ENCODE assay signal across 19 cellular contexts in genomic region chr13:83024226-83024625, GRCh38.
"Had no signal": no experiment of that assay in that cellular context is flagged by ENCODE, and none has a peak within 500 bp of the region (broad histone marks: within the 10 kb centered on the region; RNA-seq: fewer than 3 reads in every experiment).

No MANE protein-coding gene starts in this region.

- H3K36me3 ChIP-seq: adrenal gland, Peyer's patch had no signal

- H3K4me3 ChIP-seq: adrenal gland, Peyer's patch had no signal

- H3K4me1 ChIP-seq: adrenal gland, Peyer's patch had no signal

- DNase-seq: activated CD4-positive, alpha-beta T cell treated with anti-CD3 and anti-CD28 coated beads for 4 hours; activated CD8-positive, alpha-beta memory T cell treated with anti-CD3 and anti-CD28 coated beads, Interleukin-2, amount 50 U/mL, for 4 hours; activated CD8-positive, alpha-beta T cell treated with anti-CD3 and anti-CD28 coated beads for 36 hours; activated gamma-delta T cell treated with Interleukin-2 at 50 U/mL for 16 hours; activated naive CD4-positive, alpha-beta T cell treated with anti-CD3 and anti-CD28 coated beads, Interleukin-2, amount 10 ng/mL, durations not matched to agents 7 days and 5 days; activated naive CD8-positive, alpha-beta T cell treated with anti-CD3 and anti-CD28 coated beads for 36 hours; activated T-cell treated with anti-CD3 and anti-CD28 coated beads, Interleukin-2, amount 50 U/mL, for 72 hours; adrenal gland; anterior cingulate cortex; cerebellar nuclear complex; NCI-H1092 treated with DMSO at 0.1 percent for 48 hours; NCI-H1417 treated with DMSO at 0.1 percent for 48 hours; NCI-H1694 treated with DMSO at 0.1 percent for 48 hours; NCI-H2081; NCI-H446; NCI-H524; Peyer's patch; Right ventricle myocardium superior had no signal

- H3K27me3 ChIP-seq: adrenal gland, Peyer's patch had no signal

- H3K9me3 ChIP-seq: adrenal gland, Peyer's patch had no signal

- ATAC-seq: activated CD4-positive, CD25-positive, alpha-beta regulatory T cell treated with anti-CD3 and anti-CD28 coated beads, Interleukin-2, amount 50 U/mL, for 24 hours; activated CD8-positive, alpha-beta T cell treated with anti-CD3 and anti-CD28 coated beads for 36 hours; activated T-cell treated with anti-CD3 and anti-CD28 coated beads, Interleukin-2, amount 50 U/mL, for 72 hours had no signal
